12 cellular contexts compared by ENCODE assay signal in genomic region chr18:9950289-9951016, GRCh38. TPM values are rescaled to one million over a fixed set of nuclear protein-coding genes. Genes with fewer than 3 reads are reported as not detected.
DNase-seq lines count a peak whose midpoint lies in the region; ATAC-seq, FAIRE-seq and TF ChIP-seq lines count a peak whose summit lies in the region.
"Had no signal": no experiment of that assay in that cellular context is flagged by ENCODE, and none has a peak within 500 bp of the region (broad histone marks: within the 10 kb centered on the region; RNA-seq: fewer than 3 reads in every experiment).

No MANE protein-coding gene starts in this region.

- H4K20me1 ChIP-seq in BLaER1 treated with 17β-estradiol and CSF1 and Interleukin-3, amounts not matched to agents 10 nM and 100 nM: peaks cover 18 to 100% (median 53%) of the 10 kb centered on the region in 11 experiments; a peak in 20 of 22 replicates
- H4K20me1 ChIP-seq in K562 (replicated peaks; ENCODE audit: control insufficient read depth, insufficient read depth, low read length): no peaks in the 10 kb centered on the region

- H2AFZ ChIP-seq in K562 (ENCODE audit: low read depth, low read length): no peak overlapping the region

- no peak for TF ChIP-seq CTCF in K562 (IDR thresholded peaks at IDR 0.05 in 2 of 3, conservative IDR thresholded peaks at IDR 0.05 in 1 of 3; ENCODE audit: insufficient read depth in 2 of 3, low read depth in 1 of 3, low read length in 3 of 3)
- TF ChIP-seq CTCF in left lung (IDR thresholded peaks at IDR 0.05): no peak

- no peak overlapping the region; a peak in 1 of 22 replicates for H3K27ac ChIP-seq in BLaER1 treated with 17β-estradiol and CSF1 and Interleukin-3, amounts not matched to agents 10 nM and 100 nM
- H3K27ac ChIP-seq in HUES64 (ENCODE audit: low read depth, low read length) (0 out of 2 replicates have a peak overlapping the region, but pooled peaks have one; percentile 20), K562 (ENCODE audit: extremely low read depth, low read depth, low read length) (peak overlapping the region; percentile 81), left lung (peak overlapping the region; percentile 30 to 43)

- H3K4me3 ChIP-seq in BLaER1 treated with 17β-estradiol and CSF1 and Interleukin-3, amounts not matched to agents 10 nM and 100 nM: no peak overlapping the region
- H3K4me3 ChIP-seq in HUES64 (ENCODE audit: low read length) (no peak overlapping the region), K562 (no peak overlapping the region), left lung (no peak overlapping the region)
- H3K4me3 ChIP-seq: tibial nerve had no signal

- ATAC-seq in K562 (0 out of 3 replicates have a peak, but pooled peaks have one; percentile 5), left lung (peak; percentile 22), HG03457 (IDR thresholded peaks at IDR 0.05; ENCODE audit: unreplicated experiment) (no peak)

- no peak for TF ChIP-seq RAD21 in K562 (CRISPR knock-in tag; conservative IDR thresholded peaks at IDR 0.05 in 1 of 2, IDR thresholded peaks at IDR 0.05 in 1 of 2)

- TF ChIP-seq EP300 in K562 (IDR thresholded peaks at IDR 0.05; ENCODE audit: low read length): no peak

- H3K9me1 ChIP-seq in K562 (ENCODE audit: control insufficient read depth, insufficient read depth, low read length): no peaks in the 10 kb centered on the region

- intact Hi-C loops in K562 (cut with micrococcal nuclease) (loop anchor here (5.0 to 10.0 kb wide), 5 partner anchors 98 to 376 kb away; no protein-coding TSS in a partner anchor), left lung (cut with DNase I) (no loop called here)

- in situ Hi-C loops in K562 (cut with MboI): no loop called here

- FAIRE-seq in K562 (lab: Jason Lieb, UNC): peak; percentile 55

- CTCF ChIA-PET in K562 (lab: Yijun Ruan, JAX; ENCODE audit: low intra/inter-chr PET ratio): interaction anchor here (0.6 to 0.7 kb wide), 2 partner anchors 12 to 34 kb away, joined by 3 read pairs; no protein-coding TSS in a partner anchor

- H3K9ac ChIP-seq in BLaER1 treated with 17β-estradiol and CSF1 and Interleukin-3, amounts not matched to agents 10 nM and 100 nM: no peak overlapping the region
- no peak overlapping the region for H3K9ac ChIP-seq in HUES64 (ENCODE audit: low read depth, low read length)
- H3K9ac ChIP-seq in K562 (ENCODE audit: insufficient read depth in 1 of 2, low read depth in 2 of 2, low read length in 2 of 2): no peak overlapping the region; a peak in 1 of 4 replicates

- POLR2A ChIA-PET in K562 (lab: Yijun Ruan, JAX): interaction anchor here (0.5 to 2.7 kb wide), 20 partner anchors 8 to 375 kb away, joined by 3 to 8 read pairs (median 4); no protein-coding TSS in a partner anchor

- 94% methylated on average over 3 of the region's 3 CpGs for WGBS in HUES64
- WGBS in K562 (ENCODE audit: insufficient coverage, low coverage, missing lambda C conversion rate): 24% methylated on average over 3 of the region's 3 CpGs

- peaks cover 9 to 49% (median 20%) of the 10 kb centered on the region in 10 experiments; a peak in 13 of 20 replicates for H3K4me1 ChIP-seq in BLaER1 treated with 17β-estradiol and CSF1 and Interleukin-3, amounts not matched to agents 10 nM and 100 nM
- H3K4me1 ChIP-seq in HUES64 (ENCODE audit: insufficient read depth, low read length) (no peaks in the 10 kb centered on the region), K562 (replicated peaks in 1 of 2; ENCODE audit: control insufficient read depth in 2 of 2, insufficient read depth in 2 of 2, low read length in 2 of 2) (peaks cover 22 to 54% of the 10 kb centered on the region in 2 experiments; a peak in 4 of 5 replicates), left lung (peaks cover 15 to 32% of the 10 kb centered on the region in 2 donors)

- H3K9me3 ChIP-seq in BLaER1 treated with 17β-estradiol and CSF1 and Interleukin-3, amounts not matched to agents 10 nM and 100 nM (replicated peaks in 1 of 11): no peaks in the 10 kb centered on the region
- H3K9me3 ChIP-seq in HUES64 (ENCODE audit: insufficient read depth, low read depth, low read length) (no peaks in the 10 kb centered on the region), K562 (replicated peaks; ENCODE audit: control insufficient read depth, insufficient read depth, low read depth, low read length) (no peaks in the 10 kb centered on the region), left lung (no peaks in the 10 kb centered on the region)
- H3K9me3 ChIP-seq: tibial nerve had no signal

- peaks cover 69 to 99% (median 82%) of the 10 kb centered on the region in 11 experiments for H3K36me3 ChIP-seq in BLaER1 treated with 17β-estradiol and CSF1 and Interleukin-3, amounts not matched to agents 10 nM and 100 nM
- H3K36me3 ChIP-seq in HUES64 (ENCODE audit: insufficient read depth, low read length) (peaks cover 69% of the 10 kb centered on the region), K562 (ENCODE audit: control insufficient read depth, insufficient read depth, low read length) (peaks cover 95% of the 10 kb centered on the region), left lung (peaks cover 0 to 75% of the 10 kb centered on the region in 2 donors)

- DNase-seq in K562 (ENCODE audit: extremely low read depth in 1 of 4, low spot score in 3 of 4) (peak in 1 of 4 experiments; percentile 71), left lung (no peak), NOMO-1 treated with DMSO at 0.1 percent for 48 hours (lab: John Stamatoyannopoulos, UW; ENCODE audit: unreplicated experiment) (no peak), NCI-H2196 treated with DMSO at 0.1 percent for 48 hours (lab: John Stamatoyannopoulos, UW; ENCODE audit: unreplicated experiment) (no peak), DMS114 treated with DMSO at 0.1 percent for 48 hours (lab: John Stamatoyannopoulos, UW; ENCODE audit: unreplicated experiment) (no peak)
- DNase-seq: activated CD4-positive, alpha-beta T cell treated with anti-CD3 and anti-CD28 coated beads, Interleukin-2, amount 50 U/mL, for 4 hours; activated naive CD4-positive, alpha-beta T cell treated with Interleukin-2 at 50 U/mL for 16 hours; NCI-H774 had no signal

- peak overlapping the region in 6 of 11 experiments; percentile 9 to 41 (median 30); a peak in 10 of 22 replicates for H3K4me2 ChIP-seq in BLaER1 treated with 17β-estradiol and CSF1 and Interleukin-3, amounts not matched to agents 10 nM and 100 nM
- H3K4me2 ChIP-seq in K562 (ENCODE audit: insufficient read depth, low read length): no peak overlapping the region

- peaks cover 96% of the 10 kb centered on the region for H3K79me2 ChIP-seq in K562 (ENCODE audit: control insufficient read depth, insufficient read depth, low read length)

- TF ChIP-seq POLR2A in K562 (conservative IDR thresholded peaks at IDR 0.05): 0 out of 2 replicates have a peak, but pooled peaks have one; percentile 30

- BruUV-seq in K562 (replicated peaks; lab: Mats Ljungman, UMichigan): no TSS peak

- H3K27me3 ChIP-seq in BLaER1 treated with 17β-estradiol and CSF1 and Interleukin-3, amounts not matched to agents 10 nM and 100 nM: no peaks in the 10 kb centered on the region
- no peaks in the 10 kb centered on the region for H3K27me3 ChIP-seq in HUES64 (ENCODE audit: insufficient read depth, low read length)
- no peaks in the 10 kb centered on the region for H3K27me3 ChIP-seq in K562 (ENCODE audit: control insufficient read depth in 2 of 2, insufficient read depth in 2 of 2, low read length in 2 of 2)
- no peaks in the 10 kb centered on the region for H3K27me3 ChIP-seq in left lung
- H3K27me3 ChIP-seq: tibial nerve had no signal

TF ChIP-seq in K562, 482 proteins besides CTCF, POLR2A, EP300 and RAD21 (continues in another document):
- TF ChIP-seq DACH1 (IDR thresholded peaks at IDR 0.05; ENCODE audit: partially characterized antibody): peak; percentile 64
- no peak for TF ChIP-seq ZNF121 (CRISPR knock-in tag; conservative IDR thresholded peaks at IDR 0.05)
- no peak for TF ChIP-seq KAT7 (CRISPR knock-in tag; IDR thresholded peaks at IDR 0.05; ENCODE audit: borderline replicate concordance)
- TF ChIP-seq ILK (tag; IDR thresholded peaks at IDR 0.05; ENCODE audit: borderline replicate concordance, low read depth): no peak
- TF ChIP-seq HDAC2 (IDR thresholded peaks at IDR 0.05): peak; percentile 25; the same call in 1 of the 2 replicates
- peak; percentile 28; the same call in 1 of the 2 replicates for TF ChIP-seq PML (IDR thresholded peaks at IDR 0.05; ENCODE audit: low read length)
- no peak for TF ChIP-seq ZNF263 (CRISPR knock-in tag; IDR thresholded peaks at IDR 0.05; ENCODE audit: borderline replicate concordance)

RNA-seq across cellular contexts. Expression of gene VAPA, which starts 36.6 kb away (rescaled TPM):
- polyA plus RNA-seq in HUES64 (2013, experiment 1 of 2): 115 TPM
- 125 TPM for polyA plus RNA-seq in HUES64 (2013, experiment 2 of 2)
- total RNA-seq in K562 (2011; cell fraction: chromatin; rRNA removed; ENCODE audit: low replicate concordance): 131 and 315 TPM in 2 replicates
- 118 and 122 TPM in 2 replicates for total RNA-seq in K562 (2011; cell fraction: nucleolus; rRNA removed)
- total RNA-seq in K562 (2011; cell fraction: nucleoplasm; rRNA removed): 147 and 249 TPM in 2 replicates
- 516 and 526 TPM in 2 replicates for total RNA-seq in K562 (2014; rRNA removed)
- total RNA-seq in K562 (2014; rRNA removed; fragmentation: Illumina TruSeq; extraction: Trizol): 624 and 729 TPM in 2 replicates
- total RNA-seq in K562 (2015; rRNA removed; fragmentation: Illumina TruSeq; extraction: Trizol): 726 and 732 TPM in 2 replicates
- 504 and 509 TPM in 2 replicates for total RNA-seq in K562 (2021)
- 544 and 809 TPM in 2 replicates for polyA plus RNA-seq in K562 (2011; rRNA removed)
- 202 and 314 TPM in 2 replicates for polyA plus RNA-seq in K562 (2011; cell fraction: cytosol; rRNA removed)
- 169 and 199 TPM in 2 replicates for polyA plus RNA-seq in K562 (2011; cell fraction: nucleus; rRNA removed)
- 376 and 498 TPM in 2 replicates for polyA plus RNA-seq in K562 (2012)
- polyA plus RNA-seq in K562 (2014; fragmentation: Illumina TruSeq; extraction: Trizol): 790 and 902 TPM in 2 replicates
- 100 to 1,000 TPM; 219 to 224 TPM for polyA plus RNA-seq in K562 (2014; fragmentation: Nextera tagmentation; extraction: Ambion mirVana)
- 455 and 489 TPM in 2 replicates for polyA plus RNA-seq in K562 (2014; rRNA removed)
- 866 and 913 TPM in 2 replicates for polyA minus RNA-seq in K562 (2011; rRNA and poly(A)+ RNA removed)
- 292 and 382 TPM in 2 replicates for polyA minus RNA-seq in K562 (2011; cell fraction: cytosol; rRNA and poly(A)+ RNA removed)
- polyA minus RNA-seq in K562 (2011; cell fraction: nucleus; rRNA and poly(A)+ RNA removed): 176 and 203 TPM in 2 replicates
- total RNA-seq in left lung: 100 to 1,000 TPM; 197 to 214 TPM

Comparison
In these comparisons a context has a peak if more than half of its experiments do, and no peak if none do; other contexts are left out.
1. H3K27ac ChIP-seq: peak in HUES64 (single experiment), K562 (single experiment) and left lung (2 of 2); none in BLaER1 treated with 17β-estradiol and CSF1 and Interleukin-3, amounts not matched to agents 10 nM and 100 nM (0 of 11).